1 cellular context compared by ENCODE assay signal in genomic region chr6:89282749-89283148, GRCh38.
TF ChIP-seq lines count a peak whose summit lies in the region.

No MANE protein-coding gene starts in this region.

TF ChIP-seq in H1, 55 proteins besides CTCF, POLR2A, EP300 and RAD21:
- no peak for TF ChIP-seq HDAC2 (IDR thresholded peaks at IDR 0.05; ENCODE audit: borderline replicate concordance in 1 of 2, low read depth in 2 of 2, low read length in 2 of 2)
- TF ChIP-seq SAP30 (IDR thresholded peaks at IDR 0.05; ENCODE audit: insufficient read depth, insufficient replicate concordance, low read length), result no peak
- TF ChIP-seq FOSL1 (IDR thresholded peaks at IDR 0.05; ENCODE audit: insufficient read depth, low read depth, low read length), result no peak
- TF ChIP-seq SIX5 (IDR thresholded peaks at IDR 0.05; ENCODE audit: low read depth, low read length), result no peak
- no peak for TF ChIP-seq EGR1 (IDR thresholded peaks at IDR 0.05; ENCODE audit: borderline replicate concordance, low read depth, low read length)
- no peak for TF ChIP-seq YY1 (IDR thresholded peaks at IDR 0.05; ENCODE audit: low read depth, low read length)
- TF ChIP-seq CHD1 (IDR thresholded peaks at IDR 0.05; ENCODE audit: low read depth, low read length), result no peak
- TF ChIP-seq SIN3A (conservative IDR thresholded peaks at IDR 0.05 in 1 of 2, IDR thresholded peaks at IDR 0.05 in 1 of 2; ENCODE audit: low read depth in 1 of 2, low read length in 2 of 2), result no peak
- no peak for TF ChIP-seq JUND (IDR thresholded peaks at IDR 0.05; ENCODE audit: low read length)
